In genomic region chr22:37860796-37861421, GRCh38 we compare ENCODE assay signal across 1 cellular context.
A peak's percentile ranks its signal among the peaks of the same experiment; 100 is the strongest.
TF ChIP-seq lines count a peak whose summit lies in the region.

No MANE protein-coding gene starts in this region.

TF ChIP-seq in GM12878, 131 proteins besides CTCF, POLR2A, EP300 and RAD21:
- TF ChIP-seq MTA2 (IDR thresholded peaks at IDR 0.05; ENCODE audit: low read depth) (no peak), CBX3 (IDR thresholded peaks at IDR 0.05; ENCODE audit: borderline replicate concordance, low read depth) (no peak), NR2F1 (conservative IDR thresholded peaks at IDR 0.05) (no peak), POLR2AphosphoS5 (IDR thresholded peaks at IDR 0.05; ENCODE audit: low read length) (peak; percentile 25; the same call in 1 of the 2 replicates), CREM (IDR thresholded peaks at IDR 0.05; ENCODE audit: low read depth) (no peak)
